Comparison of ENCODE assay signal across 1 cellular context in the genomic region with DNA sequence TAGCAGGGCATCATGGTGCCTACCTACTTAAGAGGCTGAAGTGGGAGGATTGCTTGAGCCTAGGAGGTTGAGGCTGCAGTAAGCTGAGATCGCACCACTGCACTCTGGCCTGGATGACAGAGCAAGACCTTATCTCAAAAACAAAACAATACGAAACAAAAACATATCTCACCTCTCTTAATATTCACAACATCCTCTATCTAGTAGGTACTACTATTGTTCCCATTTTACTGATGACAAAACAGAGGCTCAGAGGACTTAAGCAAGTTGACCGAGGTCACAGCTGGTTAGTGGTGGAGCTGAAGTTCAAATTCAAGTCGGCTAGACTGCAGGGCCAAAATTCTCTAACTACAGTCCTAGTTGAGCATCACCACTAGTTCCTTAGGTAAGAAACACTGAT.
TF ChIP-seq lines count a peak whose summit lies in the region.

No MANE protein-coding gene starts in this region.

TF ChIP-seq in K562, 482 proteins besides CTCF, POLR2A, EP300 and RAD21 (continued from another document):
- TF ChIP-seq, protein P1, sequence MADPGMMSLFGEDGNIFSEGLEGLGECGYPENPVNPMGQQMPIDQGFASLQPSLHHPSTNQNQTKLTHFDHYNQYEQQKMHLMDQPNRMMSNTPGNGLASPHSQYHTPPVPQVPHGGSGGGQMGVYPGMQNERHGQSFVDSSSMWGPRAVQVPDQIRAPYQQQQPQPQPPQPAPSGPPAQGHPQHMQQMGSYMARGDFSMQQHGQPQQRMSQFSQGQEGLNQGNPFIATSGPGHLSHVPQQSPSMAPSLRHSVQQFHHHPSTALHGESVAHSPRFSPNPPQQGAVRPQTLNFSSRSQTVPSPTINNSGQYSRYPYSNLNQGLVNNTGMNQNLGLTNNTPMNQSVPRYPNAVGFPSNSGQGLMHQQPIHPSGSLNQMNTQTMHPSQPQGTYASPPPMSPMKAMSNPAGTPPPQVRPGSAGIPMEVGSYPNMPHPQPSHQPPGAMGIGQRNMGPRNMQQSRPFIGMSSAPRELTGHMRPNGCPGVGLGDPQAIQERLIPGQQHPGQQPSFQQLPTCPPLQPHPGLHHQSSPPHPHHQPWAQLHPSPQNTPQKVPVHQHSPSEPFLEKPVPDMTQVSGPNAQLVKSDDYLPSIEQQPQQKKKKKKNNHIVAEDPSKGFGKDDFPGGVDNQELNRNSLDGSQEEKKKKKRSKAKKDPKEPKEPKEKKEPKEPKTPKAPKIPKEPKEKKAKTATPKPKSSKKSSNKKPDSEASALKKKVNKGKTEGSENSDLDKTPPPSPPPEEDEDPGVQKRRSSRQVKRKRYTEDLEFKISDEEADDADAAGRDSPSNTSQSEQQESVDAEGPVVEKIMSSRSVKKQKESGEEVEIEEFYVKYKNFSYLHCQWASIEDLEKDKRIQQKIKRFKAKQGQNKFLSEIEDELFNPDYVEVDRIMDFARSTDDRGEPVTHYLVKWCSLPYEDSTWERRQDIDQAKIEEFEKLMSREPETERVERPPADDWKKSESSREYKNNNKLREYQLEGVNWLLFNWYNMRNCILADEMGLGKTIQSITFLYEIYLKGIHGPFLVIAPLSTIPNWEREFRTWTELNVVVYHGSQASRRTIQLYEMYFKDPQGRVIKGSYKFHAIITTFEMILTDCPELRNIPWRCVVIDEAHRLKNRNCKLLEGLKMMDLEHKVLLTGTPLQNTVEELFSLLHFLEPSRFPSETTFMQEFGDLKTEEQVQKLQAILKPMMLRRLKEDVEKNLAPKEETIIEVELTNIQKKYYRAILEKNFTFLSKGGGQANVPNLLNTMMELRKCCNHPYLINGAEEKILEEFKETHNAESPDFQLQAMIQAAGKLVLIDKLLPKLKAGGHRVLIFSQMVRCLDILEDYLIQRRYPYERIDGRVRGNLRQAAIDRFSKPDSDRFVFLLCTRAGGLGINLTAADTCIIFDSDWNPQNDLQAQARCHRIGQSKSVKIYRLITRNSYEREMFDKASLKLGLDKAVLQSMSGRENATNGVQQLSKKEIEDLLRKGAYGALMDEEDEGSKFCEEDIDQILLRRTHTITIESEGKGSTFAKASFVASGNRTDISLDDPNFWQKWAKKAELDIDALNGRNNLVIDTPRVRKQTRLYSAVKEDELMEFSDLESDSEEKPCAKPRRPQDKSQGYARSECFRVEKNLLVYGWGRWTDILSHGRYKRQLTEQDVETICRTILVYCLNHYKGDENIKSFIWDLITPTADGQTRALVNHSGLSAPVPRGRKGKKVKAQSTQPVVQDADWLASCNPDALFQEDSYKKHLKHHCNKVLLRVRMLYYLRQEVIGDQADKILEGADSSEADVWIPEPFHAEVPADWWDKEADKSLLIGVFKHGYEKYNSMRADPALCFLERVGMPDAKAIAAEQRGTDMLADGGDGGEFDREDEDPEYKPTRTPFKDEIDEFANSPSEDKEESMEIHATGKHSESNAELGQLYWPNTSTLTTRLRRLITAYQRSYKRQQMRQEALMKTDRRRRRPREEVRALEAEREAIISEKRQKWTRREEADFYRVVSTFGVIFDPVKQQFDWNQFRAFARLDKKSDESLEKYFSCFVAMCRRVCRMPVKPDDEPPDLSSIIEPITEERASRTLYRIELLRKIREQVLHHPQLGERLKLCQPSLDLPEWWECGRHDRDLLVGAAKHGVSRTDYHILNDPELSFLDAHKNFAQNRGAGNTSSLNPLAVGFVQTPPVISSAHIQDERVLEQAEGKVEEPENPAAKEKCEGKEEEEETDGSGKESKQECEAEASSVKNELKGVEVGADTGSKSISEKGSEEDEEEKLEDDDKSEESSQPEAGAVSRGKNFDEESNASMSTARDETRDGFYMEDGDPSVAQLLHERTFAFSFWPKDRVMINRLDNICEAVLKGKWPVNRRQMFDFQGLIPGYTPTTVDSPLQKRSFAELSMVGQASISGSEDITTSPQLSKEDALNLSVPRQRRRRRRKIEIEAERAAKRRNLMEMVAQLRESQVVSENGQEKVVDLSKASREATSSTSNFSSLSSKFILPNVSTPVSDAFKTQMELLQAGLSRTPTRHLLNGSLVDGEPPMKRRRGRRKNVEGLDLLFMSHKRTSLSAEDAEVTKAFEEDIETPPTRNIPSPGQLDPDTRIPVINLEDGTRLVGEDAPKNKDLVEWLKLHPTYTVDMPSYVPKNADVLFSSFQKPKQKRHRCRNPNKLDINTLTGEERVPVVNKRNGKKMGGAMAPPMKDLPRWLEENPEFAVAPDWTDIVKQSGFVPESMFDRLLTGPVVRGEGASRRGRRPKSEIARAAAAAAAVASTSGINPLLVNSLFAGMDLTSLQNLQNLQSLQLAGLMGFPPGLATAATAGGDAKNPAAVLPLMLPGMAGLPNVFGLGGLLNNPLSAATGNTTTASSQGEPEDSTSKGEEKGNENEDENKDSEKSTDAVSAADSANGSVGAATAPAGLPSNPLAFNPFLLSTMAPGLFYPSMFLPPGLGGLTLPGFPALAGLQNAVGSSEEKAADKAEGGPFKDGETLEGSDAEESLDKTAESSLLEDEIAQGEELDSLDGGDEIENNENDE (IDR thresholded peaks at IDR 0.05; ENCODE audit: low read depth, low read length) = no peak
- TF ChIP-seq, protein P2, sequence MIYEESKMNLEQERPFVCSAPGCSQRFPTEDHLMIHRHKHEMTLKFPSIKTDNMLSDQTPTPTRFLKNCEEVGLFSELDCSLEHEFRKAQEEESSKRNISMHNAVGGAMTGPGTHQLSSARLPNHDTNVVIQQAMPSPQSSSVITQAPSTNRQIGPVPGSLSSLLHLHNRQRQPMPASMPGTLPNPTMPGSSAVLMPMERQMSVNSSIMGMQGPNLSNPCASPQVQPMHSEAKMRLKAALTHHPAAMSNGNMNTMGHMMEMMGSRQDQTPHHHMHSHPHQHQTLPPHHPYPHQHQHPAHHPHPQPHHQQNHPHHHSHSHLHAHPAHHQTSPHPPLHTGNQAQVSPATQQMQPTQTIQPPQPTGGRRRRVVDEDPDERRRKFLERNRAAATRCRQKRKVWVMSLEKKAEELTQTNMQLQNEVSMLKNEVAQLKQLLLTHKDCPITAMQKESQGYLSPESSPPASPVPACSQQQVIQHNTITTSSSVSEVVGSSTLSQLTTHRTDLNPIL (CRISPR knock-in tag; IDR thresholded peaks at IDR 0.05) = no peak
- no peak for TF ChIP-seq LEF1 (IDR thresholded peaks at IDR 0.05)
- TF ChIP-seq, protein P3, sequence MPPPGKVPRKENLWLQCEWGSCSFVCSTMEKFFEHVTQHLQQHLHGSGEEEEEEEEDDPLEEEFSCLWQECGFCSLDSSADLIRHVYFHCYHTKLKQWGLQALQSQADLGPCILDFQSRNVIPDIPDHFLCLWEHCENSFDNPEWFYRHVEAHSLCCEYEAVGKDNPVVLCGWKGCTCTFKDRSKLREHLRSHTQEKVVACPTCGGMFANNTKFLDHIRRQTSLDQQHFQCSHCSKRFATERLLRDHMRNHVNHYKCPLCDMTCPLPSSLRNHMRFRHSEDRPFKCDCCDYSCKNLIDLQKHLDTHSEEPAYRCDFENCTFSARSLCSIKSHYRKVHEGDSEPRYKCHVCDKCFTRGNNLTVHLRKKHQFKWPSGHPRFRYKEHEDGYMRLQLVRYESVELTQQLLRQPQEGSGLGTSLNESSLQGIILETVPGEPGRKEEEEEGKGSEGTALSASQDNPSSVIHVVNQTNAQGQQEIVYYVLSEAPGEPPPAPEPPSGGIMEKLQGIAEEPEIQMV (tag; conservative IDR thresholded peaks at IDR 0.05; ENCODE audit: low read depth) = no peak
- no peak for TF ChIP-seq ETV6 (IDR thresholded peaks at IDR 0.05; ENCODE audit: borderline replicate concordance in 1 of 2, low read depth in 2 of 2, low read length in 1 of 2)
- TF ChIP-seq ETV6 (CRISPR knock-in tag; IDR thresholded peaks at IDR 0.05; ENCODE audit: borderline replicate concordance) = no peak
- TF ChIP-seq FOXK1 (CRISPR knock-in tag; IDR thresholded peaks at IDR 0.05; ENCODE audit: borderline replicate concordance) = no peak
- no peak for TF ChIP-seq KLF1 (tag; IDR thresholded peaks at IDR 0.05)
- peak; percentile 41; the same call in 1 of the 2 replicates for TF ChIP-seq ESRRA (IDR thresholded peaks at IDR 0.05; ENCODE audit: borderline replicate concordance, low read depth)
- peak; percentile 70 for TF ChIP-seq SOX6 (IDR thresholded peaks at IDR 0.05)
- TF ChIP-seq NCOA2 (IDR thresholded peaks at IDR 0.05; ENCODE audit: partially characterized antibody in 2 of 2) = no peak
- TF ChIP-seq ZEB2 (IDR thresholded peaks at IDR 0.05) = no peak
- no peak for TF ChIP-seq SMAD2 (IDR thresholded peaks at IDR 0.05; ENCODE audit: low read depth, low read length)
- no peak for TF ChIP-seq ZNF24 (IDR thresholded peaks at IDR 0.05)
- TF ChIP-seq ETV5 (CRISPR knock-in tag; IDR thresholded peaks at IDR 0.05; ENCODE audit: low read depth) = no peak
- TF ChIP-seq ZNF184 (CRISPR knock-in tag; IDR thresholded peaks at IDR 0.05) = no peak
- no peak for TF ChIP-seq CTBP1 (IDR thresholded peaks at IDR 0.05; ENCODE audit: borderline replicate concordance)
- TF ChIP-seq PHF20 (IDR thresholded peaks at IDR 0.05; ENCODE audit: partially characterized antibody) = peak; percentile 28
- no peak for TF ChIP-seq FOXA1 (IDR thresholded peaks at IDR 0.05; ENCODE audit: borderline replicate concordance)
- no peak for TF ChIP-seq PHF21A (IDR thresholded peaks at IDR 0.05; ENCODE audit: borderline replicate concordance, low read depth)
- no peak for TF ChIP-seq PHTF2 (CRISPR knock-in tag; IDR thresholded peaks at IDR 0.05)
- TF ChIP-seq ZFP30 (CRISPR knock-in tag; IDR thresholded peaks at IDR 0.05; ENCODE audit: borderline replicate concordance) = no peak
- TF ChIP-seq, protein P4, sequence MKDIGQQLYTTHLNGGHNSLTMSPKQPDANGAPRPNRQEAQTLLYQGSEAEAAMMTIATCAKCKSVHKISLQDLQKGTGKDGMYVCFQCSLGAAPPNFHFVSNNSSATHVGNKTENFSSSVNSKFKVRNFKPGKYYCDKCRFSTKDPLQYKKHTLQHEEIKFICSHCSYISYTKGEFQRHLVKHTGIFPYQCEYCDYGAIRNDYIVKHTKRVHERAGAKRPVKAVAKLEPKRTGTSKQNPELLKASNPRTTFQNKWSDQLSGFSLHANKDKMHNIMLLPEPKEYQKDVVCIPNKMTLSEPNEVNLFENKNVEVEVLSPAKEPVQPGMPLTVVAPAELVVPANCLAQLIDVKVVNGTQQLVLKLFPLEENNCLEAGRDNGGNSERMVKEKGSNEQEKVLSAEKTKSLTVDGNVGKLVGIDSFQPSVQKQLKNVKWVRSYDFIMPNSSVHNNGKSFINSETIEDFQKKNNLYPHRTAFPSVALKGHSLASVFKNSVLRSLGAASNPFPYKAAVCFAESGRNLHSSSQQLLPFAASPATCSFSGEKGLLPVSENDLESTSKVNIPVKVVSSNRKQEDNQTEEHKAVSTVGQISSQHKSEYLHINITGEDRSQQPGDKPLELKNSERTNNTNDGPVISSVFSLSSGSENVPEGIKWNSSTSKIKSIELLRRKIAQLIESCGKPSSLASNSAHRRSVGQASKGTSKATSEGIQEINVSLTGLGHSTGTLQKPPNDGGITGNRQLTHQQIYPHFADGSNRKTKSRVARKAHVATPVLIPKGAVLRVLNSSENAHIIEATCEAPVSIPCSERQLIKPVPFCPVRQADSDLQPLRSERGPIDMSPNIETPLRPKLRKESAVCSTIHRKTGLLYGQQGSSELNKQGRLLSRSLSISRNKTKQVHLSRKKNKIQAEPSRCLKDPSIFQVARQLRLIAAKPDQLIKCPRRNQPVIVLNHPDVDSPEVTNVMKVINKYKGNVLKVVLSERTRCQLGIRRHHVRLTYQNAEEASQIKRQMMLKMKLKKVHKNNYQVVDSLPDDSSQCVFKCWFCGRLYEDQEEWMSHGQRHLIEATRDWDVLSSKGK (CRISPR knock-in tag; IDR thresholded peaks at IDR 0.05) = no peak
- TF ChIP-seq GATAD2A (IDR thresholded peaks at IDR 0.05) = no peak
- TF ChIP-seq, protein P5, sequence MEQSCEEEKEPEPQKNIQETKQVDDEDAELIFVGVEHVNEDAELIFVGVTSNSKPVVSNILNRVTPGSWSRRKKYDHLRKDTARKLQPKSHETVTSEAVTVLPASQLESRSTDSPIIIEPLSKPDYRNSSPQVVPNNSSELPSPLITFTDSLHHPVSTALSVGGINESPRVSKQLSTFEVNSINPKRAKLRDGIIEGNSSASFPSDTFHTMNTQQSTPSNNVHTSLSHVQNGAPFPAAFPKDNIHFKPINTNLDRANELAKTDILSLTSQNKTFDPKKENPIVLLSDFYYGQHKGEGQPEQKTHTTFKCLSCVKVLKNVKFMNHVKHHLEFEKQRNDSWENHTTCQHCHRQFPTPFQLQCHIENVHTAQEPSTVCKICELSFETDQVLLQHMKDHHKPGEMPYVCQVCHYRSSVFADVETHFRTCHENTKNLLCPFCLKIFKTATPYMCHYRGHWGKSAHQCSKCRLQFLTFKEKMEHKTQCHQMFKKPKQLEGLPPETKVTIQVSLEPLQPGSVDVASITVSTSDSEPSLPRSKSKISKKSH (CRISPR knock-in tag; IDR thresholded peaks at IDR 0.05) = no peak
- TF ChIP-seq BACH1 (tag; IDR thresholded peaks at IDR 0.05) = no peak
- no peak for TF ChIP-seq ZNF197 (CRISPR knock-in tag; IDR thresholded peaks at IDR 0.05; ENCODE audit: low read depth)
- TF ChIP-seq ZBTB8A (IDR thresholded peaks at IDR 0.05; ENCODE audit: partially characterized antibody) = no peak
- no peak for TF ChIP-seq ZNF324 (CRISPR knock-in tag; IDR thresholded peaks at IDR 0.05)
